Comparison of ENCODE assay signal across 22 cellular contexts in the genomic region with DNA sequence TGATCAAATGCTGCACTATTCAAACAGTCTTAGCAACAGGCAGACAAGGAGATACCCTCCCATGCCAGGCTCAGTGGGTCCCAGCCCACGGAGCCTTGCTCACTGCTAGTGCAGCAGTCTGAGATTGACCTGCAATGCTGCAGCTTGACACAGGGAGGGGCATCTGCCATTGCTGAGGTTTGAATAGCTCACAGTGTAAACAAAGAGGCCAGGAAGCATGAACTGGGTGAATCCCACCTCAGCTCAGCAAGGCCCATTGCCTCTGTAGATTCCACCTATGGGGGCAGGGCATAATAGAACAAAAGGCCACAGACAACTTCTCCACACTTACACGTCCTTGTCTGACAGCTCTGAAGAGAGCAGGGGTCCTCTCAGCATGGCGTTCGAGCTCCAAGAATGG.
"Had no signal": no experiment of that assay in that cellular context is flagged by ENCODE, and none has a peak within 500 bp of the region (broad histone marks: within the 10 kb centered on the region; RNA-seq: fewer than 3 reads in every experiment).

No MANE protein-coding gene starts in this region.

- H3K4me3 ChIP-seq: colonic mucosa, esophagus muscularis mucosa, gastroesophageal sphincter, heart left ventricle, hepatocyte, left lung, neural progenitor cell, smooth muscle cell, stomach, testis, tibial artery had no signal

- H3K79me2 ChIP-seq: hepatocyte, parathyroid adenoma had no signal

- H3K4me2 ChIP-seq: hepatocyte, neural progenitor cell, smooth muscle cell had no signal

- H3K4me1 ChIP-seq: colonic mucosa, esophagus muscularis mucosa, foreskin keratinocyte, gastroesophageal sphincter, heart left ventricle, left lung, neural progenitor cell, parathyroid adenoma, stomach, testis, tibial artery had no signal

- DNase-seq: colonic mucosa; effector CD8-positive, alpha-beta T cell; foreskin keratinocyte; heart left ventricle; left cardiac atrium; left lung; mesenchymal stem cell; midbrain; stimulated activated CD4-positive, alpha-beta T cell treated with anti-CD3 and anti-CD28 coated beads, Interleukin-12 subunit alpha, Interleukin-12 subunit beta, amount 100 ng/mL, for 4 hours; stimulated activated CD4-positive, alpha-beta T cell treated with anti-CD3 and anti-CD28 coated beads, Interleukin-1b, Interleukin-23, amount 100 ng/mL, for 48 hours; stimulated activated CD4-positive, alpha-beta T cell treated with anti-CD3 and anti-CD28 coated beads, Interleukin-4, amount 100 ng/mL, for 1 hour; stimulated activated CD8-positive, alpha-beta memory T cell treated with anti-CD3 and anti-CD28 coated beads, Interleukin-4, amount 100 ng/mL, for 48 hours; stimulated activated naive CD4-positive, alpha-beta T cell; stomach; testis; tibial artery had no signal

- H3K9me3 ChIP-seq: colonic mucosa, esophagus muscularis mucosa, gastroesophageal sphincter, left lung, testis, tibial artery had no signal

- H3K36me3 ChIP-seq: colonic mucosa, esophagus muscularis mucosa, gastroesophageal sphincter, heart left ventricle, left lung, neural progenitor cell, stomach, tibial artery had no signal

- H3K27ac ChIP-seq: colonic mucosa, esophagus muscularis mucosa, foreskin keratinocyte, gastroesophageal sphincter, heart left ventricle, hepatocyte, left lung, neural progenitor cell, parathyroid adenoma, stomach, testis, tibial artery had no signal

- H3K27me3 ChIP-seq: colonic mucosa, esophagus muscularis mucosa, foreskin keratinocyte, gastroesophageal sphincter, hepatocyte, left lung, neural progenitor cell, testis, tibial artery had no signal

- H3K9ac ChIP-seq: neural progenitor cell, parathyroid adenoma had no signal
